In the genomic region with DNA sequence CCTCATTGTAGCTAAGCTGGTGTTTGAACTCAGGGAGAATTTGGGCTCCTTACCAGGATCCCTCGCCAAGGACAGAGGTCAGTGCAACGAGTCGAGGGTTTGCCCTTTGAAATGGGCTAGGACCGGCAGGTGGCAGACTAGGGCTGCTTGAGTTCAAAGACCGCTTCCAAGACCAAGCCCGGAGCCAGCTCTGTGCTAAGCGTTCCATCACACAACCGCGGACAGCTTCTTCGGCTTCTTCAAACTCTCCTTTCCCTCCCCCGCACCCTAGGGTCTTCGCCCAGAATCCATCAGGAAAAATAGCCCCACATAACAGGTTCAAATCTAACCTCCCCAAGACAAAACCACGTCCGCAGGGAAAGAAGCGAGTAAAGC, we compare ENCODE assay signal across 8 cellular contexts. TPM values are rescaled to one million over a fixed set of nuclear protein-coding genes. Genes with fewer than 3 reads are reported as not detected.
DNase-seq lines count a peak whose midpoint lies in the region; ATAC-seq and TF ChIP-seq lines count a peak whose summit lies in the region.

No MANE protein-coding gene starts in this region.

- H3K36me3 ChIP-seq in thyroid gland: no peaks in the 10 kb centered on the region

- WGBS in thyroid gland, 2 donors: 0 to 1% methylated on average over 15 of the region's 15 CpGs

- DNase-seq in DMS153 (lab: John Stamatoyannopoulos, UW): peak; percentile 31
- DNase-seq in LNCaP clone FGC (ENCODE audit: low read depth): peak; percentile 80
- DNase-seq in Right ventricle myocardium inferior (ENCODE audit: missing footprints): peak; percentile 91
- DNase-seq in omental fat pad (ENCODE audit: low spot score): peak; percentile 73
- peak; percentile 91 for DNase-seq in thyroid gland

- H3K27me3 ChIP-seq in thyroid gland: no peaks in the 10 kb centered on the region

- peak overlapping the region; percentile 59 for H3K4me3 ChIP-seq in LNCaP clone FGC (ENCODE audit: low read depth, low read length)
- H3K4me3 ChIP-seq in thyroid gland (replicated peaks in 1 of 3): peak overlapping the region; percentile 3 to 36 (median 34)

- no peak for TF ChIP-seq POLR2A in thyroid gland (IDR thresholded peaks at IDR 0.05)

- H3K27me3 Mint-ChIP-seq in activated naive CD8-positive, alpha-beta T cell: no peaks in the 10 kb centered on the region

- ATAC-seq in GM21576 (IDR thresholded peaks at IDR 0.05; ENCODE audit: unreplicated experiment): peak; percentile 82
- ATAC-seq in SK-N-SH treated with all-trans-retinoic acid at 6 μM for 48 hours: peak; percentile 96
- ATAC-seq in Right ventricle myocardium inferior: peak; percentile 88
- peak; percentile 85 for ATAC-seq in omental fat pad (ENCODE audit: low FRiP score)

- H3K36me3 Mint-ChIP-seq in activated naive CD8-positive, alpha-beta T cell: peaks cover 3% of the 10 kb centered on the region

- no peaks in the 10 kb centered on the region for H3K9me3 ChIP-seq in thyroid gland

- H3K27ac ChIP-seq in thyroid gland: peak overlapping the region; percentile 47 to 91 (median 88)

- TF ChIP-seq CTCF in LNCaP clone FGC (IDR thresholded peaks at IDR 0.05; ENCODE audit: control insufficient read depth, extremely low read depth, insufficient read depth) (peak; percentile 84), omental fat pad (IDR thresholded peaks at IDR 0.05) (no peak), thyroid gland (IDR thresholded peaks at IDR 0.05) (peak in 5 of 6 experiments; percentile 42 to 89 (median 81))

- peak overlapping the region; percentile 87 for H3K27ac Mint-ChIP-seq in activated naive CD8-positive, alpha-beta T cell

- peaks cover 19 to 27% of the 10 kb centered on the region in 2 donors for H3K4me1 ChIP-seq in thyroid gland

- no peak overlapping the region for H3K4me3 Mint-ChIP-seq in activated naive CD8-positive, alpha-beta T cell

- intact Hi-C loops in Right ventricle myocardium inferior (cut with DNase I) (loop anchor here (1.0 to 10.0 kb wide), 3 partner anchors 71 to 407 kb away; partner anchors contain the start of genes IFT43 and TGFB3), thyroid gland (cut with DNase I) (no loop called here)

- H3K4me1 Mint-ChIP-seq in activated naive CD8-positive, alpha-beta T cell (ENCODE audit: low read depth): peaks cover 13% of the 10 kb centered on the region

- H3K9me3 Mint-ChIP-seq in activated naive CD8-positive, alpha-beta T cell (ENCODE audit: low read depth): no peaks in the 10 kb centered on the region

TF ChIP-seq in SK-N-SH treated with all-trans-retinoic acid at 6 μM for 48 hours, 23 proteins besides CTCF, POLR2A, EP300 and RAD21:
- TF ChIP-seq PPARA (CRISPR knock-in tag; IDR thresholded peaks at IDR 0.05; ENCODE audit: borderline replicate concordance): no peak
- no peak for TF ChIP-seq ESRRG (CRISPR knock-in tag; IDR thresholded peaks at IDR 0.05)
- TF ChIP-seq ARNTL (CRISPR knock-in tag; IDR thresholded peaks at IDR 0.05; ENCODE audit: borderline replicate concordance, low read depth): no peak
- no peak for TF ChIP-seq RARB (CRISPR knock-in tag; IDR thresholded peaks at IDR 0.05)
- no peak for TF ChIP-seq GLIS3 (CRISPR knock-in tag; IDR thresholded peaks at IDR 0.05)
- TF ChIP-seq CSRNP3 (CRISPR knock-in tag; IDR thresholded peaks at IDR 0.05): no peak
- no peak for TF ChIP-seq ISL1 (CRISPR knock-in tag; IDR thresholded peaks at IDR 0.05)
- TF ChIP-seq ZNF565 (CRISPR knock-in tag; conservative IDR thresholded peaks at IDR 0.05; ENCODE audit: low read depth): no peak
- no peak for TF ChIP-seq POU6F1 (CRISPR knock-in tag; IDR thresholded peaks at IDR 0.05; ENCODE audit: borderline replicate concordance, low read depth)
- no peak for TF ChIP-seq CREB5 (CRISPR knock-in tag; IDR thresholded peaks at IDR 0.05; ENCODE audit: low read depth)
- TF ChIP-seq OSR1 (CRISPR knock-in tag; IDR thresholded peaks at IDR 0.05): no peak
- TF ChIP-seq ZFP30 (CRISPR knock-in tag; IDR thresholded peaks at IDR 0.05): no peak
- TF ChIP-seq SNAI2 (CRISPR knock-in tag; IDR thresholded peaks at IDR 0.05): no peak
- TF ChIP-seq PATZ1 (CRISPR knock-in tag; IDR thresholded peaks at IDR 0.05; ENCODE audit: borderline replicate concordance): no peak
- TF ChIP-seq BACH2 (CRISPR knock-in tag; IDR thresholded peaks at IDR 0.05; ENCODE audit: borderline replicate concordance): no peak
- TF ChIP-seq ZFP3 (CRISPR knock-in tag; IDR thresholded peaks at IDR 0.05): no peak

RNA-seq across cellular contexts. Expression of gene FLVCR2, which starts 0.7 kb away (rescaled TPM):
- total RNA-seq in Right ventricle myocardium inferior (3.4 TPM), omental fat pad (10 to 100 TPM in 3 of 4 donors, 1 to 10 TPM in 1; 5.8 to 25.6 (median 11.8) TPM), thyroid gland (1 to 10 TPM; 4.3 to 9.1 (median 6.3) TPM)

RNA-seq across cellular contexts. Expression of gene BATF, which starts 55.4 kb away (rescaled TPM):
- 0.84 TPM for total RNA-seq in Right ventricle myocardium inferior
- total RNA-seq in omental fat pad: 10 to 100 TPM in 3 of 4 donors, 1 to 10 TPM in 1; 8.2 to 22.8 (median 12.9) TPM
- 1 to 10 TPM in 3 of 4 donors, not detected in 1; 1.6 to 6.6 (median 4.9) TPM for total RNA-seq in thyroid gland

Comparison
In these comparisons a context has a peak if more than half of its experiments do, and no peak if none do; other contexts are left out.
1. Peak in every context shown above with its lines: DNase-seq, ATAC-seq, H3K4me3 ChIP-seq and H3K27ac ChIP-seq.
2. DNase-seq: peak in every context shown above with its lines; median percentile 91 in Right ventricle myocardium inferior; 91 in thyroid gland; 80 in LNCaP clone FGC; 73 in omental fat pad; 31 in DMS153.
3. CTCF ChIP-seq: peak in LNCaP clone FGC (single experiment) and thyroid gland (5 of 6); none in omental fat pad (0 of 3).